In genomic region chr6:30915591-30915946, GRCh38 we compare ENCODE assay signal across 8 cellular contexts. TPM values are rescaled to one million over a fixed set of nuclear protein-coding genes. Genes with fewer than 3 reads are reported as not detected.
DNase-seq lines count a peak whose midpoint lies in the region; ATAC-seq and TF ChIP-seq lines count a peak whose summit lies in the region.

No MANE protein-coding gene starts in this region.

- no peak overlapping the region for H3K27ac ChIP-seq in aorta (ENCODE audit: low read depth in 1 of 2, low read length in 2 of 2)

- CTCF ChIA-PET in activated naive CD4-positive, alpha-beta T cell treated with anti-CD3 and anti-CD28 coated beads for 36 hours (lab: Charles Lee): interaction anchor here (0.5 to 5.8 kb wide), 19 partner anchors 10 to 185 kb away, joined by 3 to 73 read pairs (median 5); no protein-coding TSS in a partner anchor

- no peak overlapping the region for H3K4me3 ChIP-seq in aorta (ENCODE audit: low read length in 2 of 2)

- peak; percentile 29 for TF ChIP-seq CTCF in mesothelial cell of epicardium (IDR thresholded peaks at IDR 0.05; ENCODE audit: unreplicated experiment)

- H3K9me3 Mint-ChIP-seq in activated naive CD4-positive, alpha-beta T cell treated with anti-CD3 and anti-CD28 coated beads for 36 hours: no peaks in the 10 kb centered on the region
- H3K9me3 Mint-ChIP-seq in T-helper 1 cell treated with Interleukin-12 subunit alpha and Interleukin-12 subunit beta and Interleukin-4 antibody, amounts not matched to agents 30 μg/mL and 1 μg/mL, for 36 hours: no peaks in the 10 kb centered on the region
- no peaks in the 10 kb centered on the region for H3K9me3 Mint-ChIP-seq in mesothelial cell of epicardium

- peaks cover 26% of the 10 kb centered on the region for H3K4me1 Mint-ChIP-seq in activated naive CD4-positive, alpha-beta T cell treated with anti-CD3 and anti-CD28 coated beads for 36 hours (ENCODE audit: low read depth)
- H3K4me1 Mint-ChIP-seq in T-helper 1 cell treated with Interleukin-12 subunit alpha and Interleukin-12 subunit beta and Interleukin-4 antibody, amounts not matched to agents 30 μg/mL and 1 μg/mL, for 36 hours (ENCODE audit: low read depth): peaks cover 20% of the 10 kb centered on the region
- peaks cover 24% of the 10 kb centered on the region for H3K4me1 Mint-ChIP-seq in mesothelial cell of epicardium

- 28 to 34% methylated on average over 5 of the region's 5 CpGs for WGBS in aorta, 2 donors

- intact Hi-C loops in activated naive CD4-positive, alpha-beta T cell treated with anti-CD3 and anti-CD28 coated beads for 36 hours (cut with micrococcal nuclease): loop anchor here (1.0 kb wide), 4 partner anchors 127 to 172 kb away; no protein-coding TSS in a partner anchor
- intact Hi-C loops in aorta (cut with DNase I): loop anchor here (5.0 kb wide), 3 partner anchors 157 to 172 kb away; no protein-coding TSS in a partner anchor

- peak overlapping the region; percentile 26 for H3K27ac Mint-ChIP-seq in activated naive CD4-positive, alpha-beta T cell treated with anti-CD3 and anti-CD28 coated beads for 36 hours
- H3K27ac Mint-ChIP-seq in T-helper 1 cell treated with Interleukin-12 subunit alpha and Interleukin-12 subunit beta and Interleukin-4 antibody, amounts not matched to agents 30 μg/mL and 1 μg/mL, for 36 hours: peak overlapping the region; percentile 49
- H3K27ac Mint-ChIP-seq in mesothelial cell of epicardium: no peak overlapping the region

- H3K36me3 ChIP-seq in aorta (ENCODE audit: control insufficient read depth in 1 of 2, insufficient read depth in 2 of 2, low read length in 1 of 2): peaks cover 2 to 5% of the 10 kb centered on the region in 2 donors

- H3K27me3 Mint-ChIP-seq in activated naive CD4-positive, alpha-beta T cell treated with anti-CD3 and anti-CD28 coated beads for 36 hours (ENCODE audit: low read depth): no peaks in the 10 kb centered on the region
- no peaks in the 10 kb centered on the region for H3K27me3 Mint-ChIP-seq in T-helper 1 cell treated with Interleukin-12 subunit alpha and Interleukin-12 subunit beta and Interleukin-4 antibody, amounts not matched to agents 30 μg/mL and 1 μg/mL, for 36 hours (ENCODE audit: low read depth)
- no peaks in the 10 kb centered on the region for H3K27me3 Mint-ChIP-seq in mesothelial cell of epicardium (ENCODE audit: low read depth)

- peak; percentile 21 for DNase-seq in activated naive CD4-positive, alpha-beta T cell treated with anti-CD3 and anti-CD28 coated beads for 36 hours
- DNase-seq in activated naive CD4-positive, alpha-beta T cell treated with anti-CD3 and anti-CD28 coated beads, Interleukin-2, amount 50 U/mL, for 16 hours: no peak
- DNase-seq in MV-4-11 (lab: John Stamatoyannopoulos, UW) (peak; percentile 61), epidermal melanocyte (ENCODE audit: insufficient read length, low spot score) (peak; percentile 91), mesothelial cell of epicardium (ENCODE audit: low spot score in 2 of 2, unreplicated experiment in 2 of 2) (no peak), aorta (no peak)

- H3K36me3 Mint-ChIP-seq in activated naive CD4-positive, alpha-beta T cell treated with anti-CD3 and anti-CD28 coated beads for 36 hours (ENCODE audit: low read depth): peaks cover 41% of the 10 kb centered on the region
- H3K36me3 Mint-ChIP-seq in T-helper 1 cell treated with Interleukin-12 subunit alpha and Interleukin-12 subunit beta and Interleukin-4 antibody, amounts not matched to agents 30 μg/mL and 1 μg/mL, for 36 hours (ENCODE audit: low read depth): peaks cover 34% of the 10 kb centered on the region
- H3K36me3 Mint-ChIP-seq in mesothelial cell of epicardium: peaks cover 29% of the 10 kb centered on the region

- H3K27me3 ChIP-seq in aorta (ENCODE audit: control insufficient read depth in 1 of 2, insufficient read depth in 2 of 2, low read length in 1 of 2): no peaks in the 10 kb centered on the region

- no peaks in the 10 kb centered on the region for H3K4me1 ChIP-seq in aorta (ENCODE audit: control insufficient read depth in 1 of 2, insufficient read depth in 2 of 2, low read length in 2 of 2)

- H3K4me3 Mint-ChIP-seq in activated naive CD4-positive, alpha-beta T cell treated with anti-CD3 and anti-CD28 coated beads for 36 hours: peak overlapping the region; percentile 87
- peak overlapping the region; percentile 91 for H3K4me3 Mint-ChIP-seq in T-helper 1 cell treated with Interleukin-12 subunit alpha and Interleukin-12 subunit beta and Interleukin-4 antibody, amounts not matched to agents 30 μg/mL and 1 μg/mL, for 36 hours
- peak overlapping the region; percentile 87 for H3K4me3 Mint-ChIP-seq in mesothelial cell of epicardium

- ATAC-seq in aorta (ENCODE audit: low FRiP score) (peak; percentile 38), GM19452 (IDR thresholded peaks at IDR 0.05; ENCODE audit: unreplicated experiment) (no peak)

- H3K9me3 ChIP-seq in aorta (ENCODE audit: control insufficient read depth, low read length): no peaks in the 10 kb centered on the region

RNA-seq across cellular contexts. Expression of gene VARS2, which starts 1.5 kb away (rescaled TPM):
- total RNA-seq in activated naive CD4-positive, alpha-beta T cell treated with anti-CD3 and anti-CD28 coated beads for 36 hours: 10 to 100 TPM; 78.1 to 82.8 TPM
- total RNA-seq in mesothelial cell of epicardium (62.1 to 70.6 TPM (median 67.4 TPM) in 3 replicates), aorta (10 to 100 TPM; 16.0 to 19.1 TPM)
- 10 to 100 TPM in 1 of 2 donors, 1 to 10 TPM in 1; 9.6 to 65.7 TPM for polyA plus RNA-seq in aorta

RNA-seq across cellular contexts. Expression of gene GTF2H4, which starts 7.6 kb away (rescaled TPM):
- total RNA-seq in activated naive CD4-positive, alpha-beta T cell treated with anti-CD3 and anti-CD28 coated beads for 36 hours: 10 to 100 TPM; 33.3 to 42.4 TPM
- total RNA-seq in mesothelial cell of epicardium (62.1 to 65.4 TPM (median 62.2 TPM) in 3 replicates), aorta (10 to 100 TPM; 31.2 to 37.0 TPM)
- polyA plus RNA-seq in aorta: 10 to 100 TPM in 1 of 2 donors, 1 to 10 TPM in 1; 3.9 to 88.2 TPM

RNA-seq across cellular contexts. Expression of gene SFTA2, which starts 16.4 kb away (rescaled TPM):
- not detected for total RNA-seq in activated naive CD4-positive, alpha-beta T cell treated with anti-CD3 and anti-CD28 coated beads for 36 hours
- not detected in 3 replicates for total RNA-seq in mesothelial cell of epicardium
- not detected for total RNA-seq in aorta
- 1 to 10 TPM in 1 of 2 donors, not detected in 1; 2.4 TPM for polyA plus RNA-seq in aorta

RNA-seq across cellular contexts. Expression of gene MUCL3, which starts 25.2 kb away (rescaled TPM):
- not detected for total RNA-seq in activated naive CD4-positive, alpha-beta T cell treated with anti-CD3 and anti-CD28 coated beads for 36 hours
- total RNA-seq in mesothelial cell of epicardium (not detected in 3 replicates), aorta (not detected)
- polyA plus RNA-seq in aorta: under 1 TPM; 0.13 to 0.18 TPM

RNA-seq across cellular contexts. Expression of gene DDR1, which starts 31.2 kb away (rescaled TPM):
- 10 to 100 TPM in 1 of 2 experiments, 1 to 10 TPM in 1; 9.5 to 10.1 TPM for total RNA-seq in activated naive CD4-positive, alpha-beta T cell treated with anti-CD3 and anti-CD28 coated beads for 36 hours
- total RNA-seq in mesothelial cell of epicardium (344 to 351 TPM (median 349 TPM) in 3 replicates), aorta (10 to 100 TPM; 29.5 to 32.0 TPM)
- polyA plus RNA-seq in aorta: 10 to 100 TPM in 1 of 2 donors, 1 to 10 TPM in 1; 6.8 to 15.4 TPM

Comparison
In these comparisons a context has a peak if more than half of its experiments do, and no peak if none do; other contexts are left out.
1. DNase-seq: peak in activated naive CD4-positive, alpha-beta T cell treated with anti-CD3 and anti-CD28 coated beads for 36 hours (single experiment), MV-4-11 (single experiment) and epidermal melanocyte (single experiment); none in activated naive CD4-positive, alpha-beta T cell treated with anti-CD3 and anti-CD28 coated beads, Interleukin-2, amount 50 U/mL, for 16 hours (single experiment), mesothelial cell of epicardium (0 of 2) and aorta (0 of 2).
2. Peak in every context shown above with its lines, with median percentiles within 50 percentile points of each other: H3K4me3 Mint-ChIP-seq.